ENCODE assay signal across 6 cellular contexts in genomic region chr1:109091196-109092193, GRCh38. TPM values are rescaled to one million over a fixed set of nuclear protein-coding genes. Genes with fewer than 3 reads are reported as not detected.
DNase-seq lines count a peak whose midpoint lies in the region; TF ChIP-seq lines count a peak whose summit lies in the region.

No MANE protein-coding gene starts in this region.

- H3F3A ChIP-seq in GM23248 (ENCODE audit: insufficient read depth) (peaks cover 38% of the 10 kb centered on the region), SU-DHL-6 (ENCODE audit: insufficient read depth) (peaks cover 12% of the 10 kb centered on the region)

- H3K4me3 ChIP-seq in GM23248 (peak overlapping the region; percentile 92), SU-DHL-6 (ENCODE audit: insufficient read depth, low read length, poor library complexity, severe bottlenecking) (peak overlapping the region; percentile 73), iPS-20b (ENCODE audit: low read length) (peak overlapping the region; percentile 91)

- no peak for TF ChIP-seq CTCF in SU-DHL-6 (IDR thresholded peaks at IDR 0.05; ENCODE audit: insufficient read depth, low read length, poor library complexity, severe bottlenecking)

- H3K36me3 ChIP-seq in GM23248 (ENCODE audit: low read depth) (peaks cover 28% of the 10 kb centered on the region), SU-DHL-6 (ENCODE audit: low read length) (peaks cover 3% of the 10 kb centered on the region; the same call in 1 of the 2 replicates), iPS-20b (ENCODE audit: insufficient read depth, low read depth, low read length) (peaks cover 15% of the 10 kb centered on the region)

- no peaks in the 10 kb centered on the region for H3K9me3 ChIP-seq in GM23248 (ENCODE audit: low read depth)
- no peaks in the 10 kb centered on the region for H3K9me3 ChIP-seq in SU-DHL-6 (ENCODE audit: insufficient read depth, low read length)
- no peaks in the 10 kb centered on the region for H3K9me3 ChIP-seq in iPS-20b (ENCODE audit: insufficient read depth, low read depth, low read length)

- H3K27ac ChIP-seq in GM23248 (peak overlapping the region; percentile 97), SU-DHL-6 (ENCODE audit: low read depth, low read length) (peak overlapping the region; percentile 70), iPS-20b (ENCODE audit: low read length) (no peak overlapping the region)

- H3K9me2 ChIP-seq in GM23248 (ENCODE audit: insufficient read depth) (no peaks in the 10 kb centered on the region), SU-DHL-6 (replicated peaks; ENCODE audit: insufficient read depth, low read length) (no peaks in the 10 kb centered on the region)

- H3K4me1 ChIP-seq in GM23248 (ENCODE audit: insufficient read depth) (peaks cover 20% of the 10 kb centered on the region), iPS-20b (ENCODE audit: insufficient read depth, low read length) (peaks cover 9% of the 10 kb centered on the region)

- H3K79me2 ChIP-seq in GM23248 (ENCODE audit: insufficient read depth) = peaks cover 68% of the 10 kb centered on the region
- H3K79me2 ChIP-seq in SU-DHL-6 (ENCODE audit: insufficient read depth, low read length) = peaks cover 30% of the 10 kb centered on the region

- H4K20me1 ChIP-seq in GM23248 (ENCODE audit: insufficient read depth) (no peaks in the 10 kb centered on the region), SU-DHL-6 (ENCODE audit: low read depth, low read length) (no peaks in the 10 kb centered on the region)

- in situ Hi-C loops in GM23248 (cut with MboI) = no loop called here

- DNase-seq in AML-193 (lab: John Stamatoyannopoulos, UW) (peak; percentile 48 to 60), GM23248 (peak; percentile 82), NCI-H524 (lab: John Stamatoyannopoulos, UW) (no peak), NCI-H2171 treated with DMSO at 0.1 percent for 48 hours (lab: John Stamatoyannopoulos, UW) (no peak)

- H3K27me3 ChIP-seq in GM23248 (replicated peaks; ENCODE audit: insufficient read depth) (no peaks in the 10 kb centered on the region), SU-DHL-6 (ENCODE audit: low read length) (no peaks in the 10 kb centered on the region), iPS-20b (ENCODE audit: insufficient read depth, low read length) (no peaks in the 10 kb centered on the region)

- peak overlapping the region; percentile 94 for H3K4me2 ChIP-seq in GM23248 (ENCODE audit: unreplicated experiment)
- peak overlapping the region; percentile 78 for H3K4me2 ChIP-seq in SU-DHL-6 (ENCODE audit: low read depth, low read length, poor library complexity, severe bottlenecking)

- peak overlapping the region; percentile 99 for H2AFZ ChIP-seq in GM23248
- peak overlapping the region; percentile 91 for H2AFZ ChIP-seq in SU-DHL-6 (ENCODE audit: low read depth, low read length, severe bottlenecking)

- 5% methylated on average over 13 of the region's 13 CpGs for WGBS in GM23248 (ENCODE audit: low coverage in 1 of 2, low lambda C conversion rate in 2 of 2, missing lambda C conversion rate in 2 of 2), 2 experiments

- H3K9ac ChIP-seq in GM23248 (peak overlapping the region; percentile 97), SU-DHL-6 (ENCODE audit: low read length) (peak overlapping the region; percentile 69), iPS-20b (ENCODE audit: low read depth, low read length) (peak overlapping the region; percentile 90)

RNA-seq across cellular contexts. Expression of gene TMEM167B, which starts 0.9 kb away (rescaled TPM):
- total RNA-seq in GM23248 (2014; rRNA removed; shearing (Covaris generic)) = 35.6 and 39.6 TPM in 2 replicates
- 27.7 and 29.0 TPM in 2 replicates for polyA plus RNA-seq in GM23248 (2016; fragmentation: Nextera tagmentation; extraction: Ambion mirVana)

RNA-seq across cellular contexts. Expression of gene TAF13, which starts 15.7 kb away (rescaled TPM):
- total RNA-seq in GM23248 (2014; rRNA removed; shearing (Covaris generic)) = 166 and 197 TPM in 2 replicates
- 93.2 and 97.9 TPM in 2 replicates for polyA plus RNA-seq in GM23248 (2016; fragmentation: Nextera tagmentation; extraction: Ambion mirVana)

RNA-seq across cellular contexts. Expression of gene ELAPOR1, which starts 22.4 kb away (rescaled TPM):
- total RNA-seq in GM23248 (2014; rRNA removed; shearing (Covaris generic)) = 0.51 and 0.54 TPM in 2 replicates
- polyA plus RNA-seq in GM23248 (2016; fragmentation: Nextera tagmentation; extraction: Ambion mirVana) = 0.56 and 1.2 TPM in 2 replicates

RNA-seq across cellular contexts. Expression of gene WDR47, which starts 49.6 kb away (rescaled TPM):
- 17.9 and 19.0 TPM in 2 replicates for total RNA-seq in GM23248 (2014; rRNA removed; shearing (Covaris generic))
- 12.2 and 15.5 TPM in 2 replicates for polyA plus RNA-seq in GM23248 (2016; fragmentation: Nextera tagmentation; extraction: Ambion mirVana)

Comparison
In these comparisons a context has a peak if more than half of its experiments do, and no peak if none do; other contexts are left out.
1. DNase-seq: peak in AML-193 (2 of 2) and GM23248 (single experiment); none in NCI-H524 (0 of 2) and NCI-H2171 treated with DMSO at 0.1 percent for 48 hours (single experiment).
2. Peak in every context shown above with its lines, with median percentiles within 50 percentile points of each other: H3K4me3 ChIP-seq and H3K9ac ChIP-seq.